ENCODE assay signal across 1 cellular context in the genomic region with DNA sequence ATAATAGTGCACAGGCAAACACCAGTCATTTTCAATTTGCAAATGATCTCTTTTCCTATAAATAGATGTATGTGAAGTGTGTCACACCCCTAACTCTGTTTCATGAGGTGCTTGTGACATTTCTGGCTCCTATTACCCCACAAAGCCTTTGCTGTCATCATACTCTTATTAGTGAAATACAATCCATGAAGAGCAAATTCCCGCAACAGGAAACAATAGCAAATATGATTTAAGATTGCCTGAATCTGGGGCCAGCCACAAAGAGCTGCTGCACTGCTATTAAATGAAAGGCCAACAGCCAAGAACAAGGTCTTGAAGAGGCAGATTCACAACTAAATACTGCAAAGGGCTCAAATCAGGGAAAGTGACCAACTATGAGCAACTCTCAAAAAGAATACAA.
TF ChIP-seq lines count a peak whose summit lies in the region.

No MANE protein-coding gene starts in this region.

TF ChIP-seq in HEK293, 187 proteins besides CTCF, POLR2A, EP300 and RAD21 (continued from another document and continues in another):
- TF ChIP-seq, protein P1, sequence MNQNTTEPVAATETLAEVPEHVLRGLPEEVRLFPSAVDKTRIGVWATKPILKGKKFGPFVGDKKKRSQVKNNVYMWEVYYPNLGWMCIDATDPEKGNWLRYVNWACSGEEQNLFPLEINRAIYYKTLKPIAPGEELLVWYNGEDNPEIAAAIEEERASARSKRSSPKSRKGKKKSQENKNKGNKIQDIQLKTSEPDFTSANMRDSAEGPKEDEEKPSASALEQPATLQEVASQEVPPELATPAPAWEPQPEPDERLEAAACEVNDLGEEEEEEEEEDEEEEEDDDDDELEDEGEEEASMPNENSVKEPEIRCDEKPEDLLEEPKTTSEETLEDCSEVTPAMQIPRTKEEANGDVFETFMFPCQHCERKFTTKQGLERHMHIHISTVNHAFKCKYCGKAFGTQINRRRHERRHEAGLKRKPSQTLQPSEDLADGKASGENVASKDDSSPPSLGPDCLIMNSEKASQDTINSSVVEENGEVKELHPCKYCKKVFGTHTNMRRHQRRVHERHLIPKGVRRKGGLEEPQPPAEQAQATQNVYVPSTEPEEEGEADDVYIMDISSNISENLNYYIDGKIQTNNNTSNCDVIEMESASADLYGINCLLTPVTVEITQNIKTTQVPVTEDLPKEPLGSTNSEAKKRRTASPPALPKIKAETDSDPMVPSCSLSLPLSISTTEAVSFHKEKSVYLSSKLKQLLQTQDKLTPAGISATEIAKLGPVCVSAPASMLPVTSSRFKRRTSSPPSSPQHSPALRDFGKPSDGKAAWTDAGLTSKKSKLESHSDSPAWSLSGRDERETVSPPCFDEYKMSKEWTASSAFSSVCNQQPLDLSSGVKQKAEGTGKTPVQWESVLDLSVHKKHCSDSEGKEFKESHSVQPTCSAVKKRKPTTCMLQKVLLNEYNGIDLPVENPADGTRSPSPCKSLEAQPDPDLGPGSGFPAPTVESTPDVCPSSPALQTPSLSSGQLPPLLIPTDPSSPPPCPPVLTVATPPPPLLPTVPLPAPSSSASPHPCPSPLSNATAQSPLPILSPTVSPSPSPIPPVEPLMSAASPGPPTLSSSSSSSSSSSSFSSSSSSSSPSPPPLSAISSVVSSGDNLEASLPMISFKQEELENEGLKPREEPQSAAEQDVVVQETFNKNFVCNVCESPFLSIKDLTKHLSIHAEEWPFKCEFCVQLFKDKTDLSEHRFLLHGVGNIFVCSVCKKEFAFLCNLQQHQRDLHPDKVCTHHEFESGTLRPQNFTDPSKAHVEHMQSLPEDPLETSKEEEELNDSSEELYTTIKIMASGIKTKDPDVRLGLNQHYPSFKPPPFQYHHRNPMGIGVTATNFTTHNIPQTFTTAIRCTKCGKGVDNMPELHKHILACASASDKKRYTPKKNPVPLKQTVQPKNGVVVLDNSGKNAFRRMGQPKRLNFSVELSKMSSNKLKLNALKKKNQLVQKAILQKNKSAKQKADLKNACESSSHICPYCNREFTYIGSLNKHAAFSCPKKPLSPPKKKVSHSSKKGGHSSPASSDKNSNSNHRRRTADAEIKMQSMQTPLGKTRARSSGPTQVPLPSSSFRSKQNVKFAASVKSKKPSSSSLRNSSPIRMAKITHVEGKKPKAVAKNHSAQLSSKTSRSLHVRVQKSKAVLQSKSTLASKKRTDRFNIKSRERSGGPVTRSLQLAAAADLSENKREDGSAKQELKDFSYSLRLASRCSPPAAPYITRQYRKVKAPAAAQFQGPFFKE (tag by site-specific recombination; IDR thresholded peaks at IDR 0.05; ENCODE audit: borderline replicate concordance) = no peak
- no peak for TF ChIP-seq ZNF791 (tag by site-specific recombination; IDR thresholded peaks at IDR 0.05)
- no peak for TF ChIP-seq ZNF560 (tag by site-specific recombination; IDR thresholded peaks at IDR 0.05; ENCODE audit: borderline replicate concordance)
- TF ChIP-seq, protein P2, sequence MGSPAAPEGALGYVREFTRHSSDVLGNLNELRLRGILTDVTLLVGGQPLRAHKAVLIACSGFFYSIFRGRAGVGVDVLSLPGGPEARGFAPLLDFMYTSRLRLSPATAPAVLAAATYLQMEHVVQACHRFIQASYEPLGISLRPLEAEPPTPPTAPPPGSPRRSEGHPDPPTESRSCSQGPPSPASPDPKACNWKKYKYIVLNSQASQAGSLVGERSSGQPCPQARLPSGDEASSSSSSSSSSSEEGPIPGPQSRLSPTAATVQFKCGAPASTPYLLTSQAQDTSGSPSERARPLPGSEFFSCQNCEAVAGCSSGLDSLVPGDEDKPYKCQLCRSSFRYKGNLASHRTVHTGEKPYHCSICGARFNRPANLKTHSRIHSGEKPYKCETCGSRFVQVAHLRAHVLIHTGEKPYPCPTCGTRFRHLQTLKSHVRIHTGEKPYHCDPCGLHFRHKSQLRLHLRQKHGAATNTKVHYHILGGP (tag by site-specific recombination; IDR thresholded peaks at IDR 0.05) = no peak
- TF ChIP-seq KLF10 (tag by site-specific recombination; IDR thresholded peaks at IDR 0.05) = peak; percentile 86
- TF ChIP-seq IKZF3 (tag by site-specific recombination; IDR thresholded peaks at IDR 0.05) = 0 out of 2 replicates have a peak, but pooled peaks have one; percentile 38
- TF ChIP-seq ZNF302 (tag by site-specific recombination; IDR thresholded peaks at IDR 0.05; ENCODE audit: low read depth) = no peak
- peak; percentile 74 for TF ChIP-seq SP7 (tag by site-specific recombination; IDR thresholded peaks at IDR 0.05)
- TF ChIP-seq ZBTB21 (tag by site-specific recombination; IDR thresholded peaks at IDR 0.05) = 0 out of 2 replicates have a peak, but pooled peaks have one; percentile 41
- TF ChIP-seq ZNF561 (tag by site-specific recombination; IDR thresholded peaks at IDR 0.05; ENCODE audit: borderline replicate concordance) = 0 out of 2 replicates have a peak, but pooled peaks have one; percentile 24
- TF ChIP-seq ZNF48 (tag by site-specific recombination; IDR thresholded peaks at IDR 0.05) = no peak
- no peak for TF ChIP-seq BCL11B (tag by site-specific recombination; IDR thresholded peaks at IDR 0.05; ENCODE audit: low read depth)
- TF ChIP-seq HOXD13 (CRISPR knock-in tag; IDR thresholded peaks at IDR 0.05; ENCODE audit: borderline replicate concordance) = no peak
- TF ChIP-seq, protein P3, sequence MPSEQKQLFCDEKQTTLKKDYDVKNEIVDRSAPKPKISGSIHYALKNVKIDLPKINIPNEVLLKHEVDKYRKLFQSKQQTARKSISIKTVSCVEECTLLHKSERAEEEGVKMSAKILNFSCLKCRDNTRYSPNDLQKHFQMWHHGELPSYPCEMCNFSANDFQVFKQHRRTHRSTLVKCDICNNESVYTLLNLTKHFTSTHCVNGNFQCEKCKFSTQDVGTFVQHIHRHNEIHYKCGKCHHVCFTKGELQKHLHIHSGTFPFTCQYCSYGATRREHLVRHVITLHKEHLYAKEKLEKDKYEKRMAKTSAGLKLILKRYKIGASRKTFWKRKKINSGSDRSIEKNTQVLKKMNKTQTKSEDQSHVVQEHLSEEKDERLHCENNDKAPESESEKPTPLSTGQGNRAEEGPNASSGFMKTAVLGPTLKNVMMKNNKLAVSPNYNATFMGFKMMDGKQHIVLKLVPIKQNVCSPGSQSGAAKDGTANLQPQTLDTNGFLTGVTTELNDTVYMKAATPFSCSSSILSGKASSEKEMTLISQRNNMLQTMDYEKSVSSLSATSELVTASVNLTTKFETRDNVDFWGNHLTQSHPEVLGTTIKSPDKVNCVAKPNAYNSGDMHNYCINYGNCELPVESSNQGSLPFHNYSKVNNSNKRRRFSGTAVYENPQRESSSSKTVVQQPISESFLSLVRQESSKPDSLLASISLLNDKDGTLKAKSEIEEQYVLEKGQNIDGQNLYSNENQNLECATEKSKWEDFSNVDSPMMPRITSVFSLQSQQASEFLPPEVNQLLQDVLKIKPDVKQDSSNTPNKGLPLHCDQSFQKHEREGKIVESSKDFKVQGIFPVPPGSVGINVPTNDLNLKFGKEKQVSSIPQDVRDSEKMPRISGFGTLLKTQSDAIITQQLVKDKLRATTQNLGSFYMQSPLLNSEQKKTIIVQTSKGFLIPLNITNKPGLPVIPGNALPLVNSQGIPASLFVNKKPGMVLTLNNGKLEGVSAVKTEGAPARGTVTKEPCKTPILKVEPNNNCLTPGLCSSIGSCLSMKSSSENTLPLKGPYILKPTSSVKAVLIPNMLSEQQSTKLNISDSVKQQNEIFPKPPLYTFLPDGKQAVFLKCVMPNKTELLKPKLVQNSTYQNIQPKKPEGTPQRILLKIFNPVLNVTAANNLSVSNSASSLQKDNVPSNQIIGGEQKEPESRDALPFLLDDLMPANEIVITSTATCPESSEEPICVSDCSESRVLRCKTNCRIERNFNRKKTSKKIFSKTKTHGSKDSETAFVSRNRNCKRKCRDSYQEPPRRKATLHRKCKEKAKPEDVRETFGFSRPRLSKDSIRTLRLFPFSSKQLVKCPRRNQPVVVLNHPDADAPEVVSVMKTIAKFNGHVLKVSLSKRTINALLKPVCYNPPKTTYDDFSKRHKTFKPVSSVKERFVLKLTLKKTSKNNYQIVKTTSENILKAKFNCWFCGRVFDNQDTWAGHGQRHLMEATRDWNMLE (tag by site-specific recombination; conservative IDR thresholded peaks at IDR 0.05; ENCODE audit: low read depth) = no peak
- no peak for TF ChIP-seq ZNF146 (tag by site-specific recombination; IDR thresholded peaks at IDR 0.05)
- TF ChIP-seq, protein P4, sequence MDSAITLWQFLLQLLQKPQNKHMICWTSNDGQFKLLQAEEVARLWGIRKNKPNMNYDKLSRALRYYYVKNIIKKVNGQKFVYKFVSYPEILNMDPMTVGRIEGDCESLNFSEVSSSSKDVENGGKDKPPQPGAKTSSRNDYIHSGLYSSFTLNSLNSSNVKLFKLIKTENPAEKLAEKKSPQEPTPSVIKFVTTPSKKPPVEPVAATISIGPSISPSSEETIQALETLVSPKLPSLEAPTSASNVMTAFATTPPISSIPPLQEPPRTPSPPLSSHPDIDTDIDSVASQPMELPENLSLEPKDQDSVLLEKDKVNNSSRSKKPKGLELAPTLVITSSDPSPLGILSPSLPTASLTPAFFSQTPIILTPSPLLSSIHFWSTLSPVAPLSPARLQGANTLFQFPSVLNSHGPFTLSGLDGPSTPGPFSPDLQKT (IDR thresholded peaks at IDR 0.05; ENCODE audit: borderline replicate concordance, low read depth, low read length) = no peak
- no peak for TF ChIP-seq ZNF274 (IDR thresholded peaks at IDR 0.05; ENCODE audit: low read length)
- TF ChIP-seq ZNF274 (tag by site-specific recombination; IDR thresholded peaks at IDR 0.05; ENCODE audit: borderline replicate concordance) = no peak
- TF ChIP-seq, protein P5, sequence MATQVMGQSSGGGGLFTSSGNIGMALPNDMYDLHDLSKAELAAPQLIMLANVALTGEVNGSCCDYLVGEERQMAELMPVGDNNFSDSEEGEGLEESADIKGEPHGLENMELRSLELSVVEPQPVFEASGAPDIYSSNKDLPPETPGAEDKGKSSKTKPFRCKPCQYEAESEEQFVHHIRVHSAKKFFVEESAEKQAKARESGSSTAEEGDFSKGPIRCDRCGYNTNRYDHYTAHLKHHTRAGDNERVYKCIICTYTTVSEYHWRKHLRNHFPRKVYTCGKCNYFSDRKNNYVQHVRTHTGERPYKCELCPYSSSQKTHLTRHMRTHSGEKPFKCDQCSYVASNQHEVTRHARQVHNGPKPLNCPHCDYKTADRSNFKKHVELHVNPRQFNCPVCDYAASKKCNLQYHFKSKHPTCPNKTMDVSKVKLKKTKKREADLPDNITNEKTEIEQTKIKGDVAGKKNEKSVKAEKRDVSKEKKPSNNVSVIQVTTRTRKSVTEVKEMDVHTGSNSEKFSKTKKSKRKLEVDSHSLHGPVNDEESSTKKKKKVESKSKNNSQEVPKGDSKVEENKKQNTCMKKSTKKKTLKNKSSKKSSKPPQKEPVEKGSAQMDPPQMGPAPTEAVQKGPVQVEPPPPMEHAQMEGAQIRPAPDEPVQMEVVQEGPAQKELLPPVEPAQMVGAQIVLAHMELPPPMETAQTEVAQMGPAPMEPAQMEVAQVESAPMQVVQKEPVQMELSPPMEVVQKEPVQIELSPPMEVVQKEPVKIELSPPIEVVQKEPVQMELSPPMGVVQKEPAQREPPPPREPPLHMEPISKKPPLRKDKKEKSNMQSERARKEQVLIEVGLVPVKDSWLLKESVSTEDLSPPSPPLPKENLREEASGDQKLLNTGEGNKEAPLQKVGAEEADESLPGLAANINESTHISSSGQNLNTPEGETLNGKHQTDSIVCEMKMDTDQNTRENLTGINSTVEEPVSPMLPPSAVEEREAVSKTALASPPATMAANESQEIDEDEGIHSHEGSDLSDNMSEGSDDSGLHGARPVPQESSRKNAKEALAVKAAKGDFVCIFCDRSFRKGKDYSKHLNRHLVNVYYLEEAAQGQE (tag by site-specific recombination; IDR thresholded peaks at IDR 0.05) = no peak
- no peak for TF ChIP-seq ZNF76 (tag by site-specific recombination; IDR thresholded peaks at IDR 0.05; ENCODE audit: borderline replicate concordance, low read depth)
- TF ChIP-seq ZNF558 (tag by site-specific recombination; IDR thresholded peaks at IDR 0.05) = 0 out of 2 replicates have a peak, but pooled peaks have one; percentile 30
- no peak for TF ChIP-seq ZNF10 (tag by site-specific recombination; IDR thresholded peaks at IDR 0.05)
- TF ChIP-seq MYNN (tag by site-specific recombination; IDR thresholded peaks at IDR 0.05; ENCODE audit: borderline replicate concordance) = no peak
- TF ChIP-seq, protein P6, sequence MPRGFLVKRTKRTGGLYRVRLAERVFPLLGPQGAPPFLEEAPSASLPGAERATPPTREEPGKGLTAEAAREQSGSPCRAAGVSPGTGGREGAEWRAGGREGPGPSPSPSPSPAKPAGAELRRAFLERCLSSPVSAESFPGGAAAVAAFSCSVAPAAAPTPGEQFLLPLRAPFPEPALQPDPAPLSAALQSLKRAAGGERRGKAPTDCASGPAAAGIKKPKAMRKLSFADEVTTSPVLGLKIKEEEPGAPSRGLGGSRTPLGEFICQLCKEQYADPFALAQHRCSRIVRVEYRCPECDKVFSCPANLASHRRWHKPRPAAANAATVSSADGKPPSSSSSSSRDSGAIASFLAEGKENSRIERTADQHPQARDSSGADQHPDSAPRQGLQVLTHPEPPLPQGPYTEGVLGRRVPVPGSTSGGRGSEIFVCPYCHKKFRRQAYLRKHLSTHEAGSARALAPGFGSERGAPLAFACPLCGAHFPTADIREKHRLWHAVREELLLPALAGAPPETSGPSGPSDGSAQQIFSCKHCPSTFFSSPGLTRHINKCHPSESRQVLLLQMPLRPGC (tag by site-specific recombination; IDR thresholded peaks at IDR 0.05) = peak; percentile 42; the same call in 1 of the 2 replicates
- TF ChIP-seq, protein P7, sequence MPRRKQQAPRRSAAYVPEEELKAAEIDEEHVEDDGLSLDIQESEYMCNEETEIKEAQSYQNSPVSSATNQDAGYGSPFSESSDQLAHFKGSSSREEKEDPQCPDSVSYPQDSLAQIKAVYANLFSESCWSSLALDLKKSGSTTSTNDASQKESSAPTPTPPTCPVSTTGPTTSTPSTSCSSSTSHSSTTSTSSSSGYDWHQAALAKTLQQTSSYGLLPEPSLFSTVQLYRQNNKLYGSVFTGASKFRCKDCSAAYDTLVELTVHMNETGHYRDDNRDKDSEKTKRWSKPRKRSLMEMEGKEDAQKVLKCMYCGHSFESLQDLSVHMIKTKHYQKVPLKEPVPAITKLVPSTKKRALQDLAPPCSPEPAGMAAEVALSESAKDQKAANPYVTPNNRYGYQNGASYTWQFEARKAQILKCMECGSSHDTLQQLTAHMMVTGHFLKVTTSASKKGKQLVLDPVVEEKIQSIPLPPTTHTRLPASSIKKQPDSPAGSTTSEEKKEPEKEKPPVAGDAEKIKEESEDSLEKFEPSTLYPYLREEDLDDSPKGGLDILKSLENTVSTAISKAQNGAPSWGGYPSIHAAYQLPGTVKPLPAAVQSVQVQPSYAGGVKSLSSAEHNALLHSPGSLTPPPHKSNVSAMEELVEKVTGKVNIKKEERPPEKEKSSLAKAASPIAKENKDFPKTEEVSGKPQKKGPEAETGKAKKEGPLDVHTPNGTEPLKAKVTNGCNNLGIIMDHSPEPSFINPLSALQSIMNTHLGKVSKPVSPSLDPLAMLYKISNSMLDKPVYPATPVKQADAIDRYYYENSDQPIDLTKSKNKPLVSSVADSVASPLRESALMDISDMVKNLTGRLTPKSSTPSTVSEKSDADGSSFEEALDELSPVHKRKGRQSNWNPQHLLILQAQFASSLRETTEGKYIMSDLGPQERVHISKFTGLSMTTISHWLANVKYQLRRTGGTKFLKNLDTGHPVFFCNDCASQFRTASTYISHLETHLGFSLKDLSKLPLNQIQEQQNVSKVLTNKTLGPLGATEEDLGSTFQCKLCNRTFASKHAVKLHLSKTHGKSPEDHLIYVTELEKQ (tag by site-specific recombination; IDR thresholded peaks at IDR 0.05; ENCODE audit: borderline replicate concordance) = no peak
- TF ChIP-seq MEIS1 (CRISPR knock-in tag; IDR thresholded peaks at IDR 0.05; ENCODE audit: borderline replicate concordance) = no peak
- TF ChIP-seq ZNF521 (tag by site-specific recombination; IDR thresholded peaks at IDR 0.05) = no peak
- TF ChIP-seq ZNF585B (tag by site-specific recombination; IDR thresholded peaks at IDR 0.05) = no peak
- no peak for TF ChIP-seq YY1 (tag by site-specific recombination; IDR thresholded peaks at IDR 0.05)
- TF ChIP-seq, protein P8, sequence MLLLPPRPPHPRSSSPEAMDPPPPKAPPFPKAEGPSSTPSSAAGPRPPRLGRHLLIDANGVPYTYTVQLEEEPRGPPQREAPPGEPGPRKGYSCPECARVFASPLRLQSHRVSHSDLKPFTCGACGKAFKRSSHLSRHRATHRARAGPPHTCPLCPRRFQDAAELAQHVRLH (tag by site-specific recombination; IDR thresholded peaks at IDR 0.05) = no peak
